Comparison of ENCODE assay signal across 8 cellular contexts in genomic region chr9:107282268-107282667, GRCh38. TPM values are rescaled to one million over a fixed set of nuclear protein-coding genes. Genes with fewer than 3 reads are reported as not detected.
DNase-seq lines count a peak whose midpoint lies in the region; ATAC-seq, FAIRE-seq and TF ChIP-seq lines count a peak whose summit lies in the region.

No MANE protein-coding gene starts in this region.

- CTCF ChIA-PET in CD8-positive, alpha-beta memory T cell (lab: Charles Lee) = interaction anchor here (2.2 to 3.0 kb wide), 3 partner anchors 11 to 59 kb away, joined by 6 to 13 read pairs (median 6); no protein-coding TSS in a partner anchor
- CTCF ChIA-PET in WTC11 (lab: Charles Lee) = no interaction called here

- H3K4me3 Mint-ChIP-seq in CD8-positive, alpha-beta memory T cell = peak overlapping the region; percentile 87 to 97 (median 93)
- H3K4me3 Mint-ChIP-seq in WTC11 = peak overlapping the region; percentile 81
- peak overlapping the region; percentile 88 for H3K4me3 Mint-ChIP-seq in glutamatergic neuron (ENCODE audit: unreplicated experiment)
- H3K4me3 Mint-ChIP-seq in stimulated activated effector memory CD8-positive, alpha-beta T cell treated with anti-CD3 and anti-CD28 coated beads, Interleukin-12 subunit alpha, Interleukin-12 subunit beta, amount 100 ng/mL, for 72 hours = peak overlapping the region; percentile 86

- DNase-seq in CD8-positive, alpha-beta memory T cell = peak in 1 of 5 donors; percentile 7
- no peak for DNase-seq in WTC11 (ENCODE audit: low spot score)
- no peak for DNase-seq in glutamatergic neuron
- no peak for DNase-seq in stimulated activated effector memory CD8-positive, alpha-beta T cell treated with anti-CD3 and anti-CD28 coated beads, Interleukin-12 subunit alpha, Interleukin-12 subunit beta, amount 100 ng/mL, for 72 hours (ENCODE audit: low spot score in 2 of 2)
- no peak for DNase-seq in activated effector memory CD4-positive, alpha-beta T cell treated with Interleukin-2 at 50 U/mL for 16 hours
- DNase-seq in D721Med (ENCODE audit: insufficient read length, low spot score) = no peak

- ATAC-seq in HG02588 (IDR thresholded peaks at IDR 0.05; ENCODE audit: unreplicated experiment) (peak; percentile 1), WTC11 (no peak), HG02884 (IDR thresholded peaks at IDR 0.05; ENCODE audit: unreplicated experiment) (no peak)
- ATAC-seq in stimulated activated effector memory CD8-positive, alpha-beta T cell treated with anti-CD3 and anti-CD28 coated beads, Interleukin-12 subunit alpha, Interleukin-12 subunit beta, amount 100 ng/mL, for 72 hours = no peak

- POLR2A ChIA-PET in CD8-positive, alpha-beta memory T cell (lab: Charles Lee) = interaction anchor here (1.1 kb wide), 1 partner anchor 52 kb away, joined by 3 read pairs; no protein-coding TSS in a partner anchor
- POLR2A ChIA-PET in WTC11 (lab: Charles Lee) = interaction anchor here (1.5 kb wide), 1 partner anchor 22 kb away, joined by 3 read pairs; no protein-coding TSS in a partner anchor

- H3K27me3 ChIP-seq in CD8-positive, alpha-beta memory T cell (ENCODE audit: insufficient read depth, low read length, poor library complexity, severe bottlenecking) = no peaks in the 10 kb centered on the region

- H3K27ac ChIP-seq in CD8-positive, alpha-beta memory T cell (ENCODE audit: low read depth, low read length) = peak overlapping the region; percentile 51

- TF ChIP-seq CTCF in WTC11 (IDR thresholded peaks at IDR 0.05) (no peak), glutamatergic neuron (IDR thresholded peaks at IDR 0.05; ENCODE audit: partially characterized antibody, unreplicated experiment) (no peak), D721Med (IDR thresholded peaks at IDR 0.05; ENCODE audit: insufficient read depth, missing control alignments) (no peak)

- no peaks in the 10 kb centered on the region for H3K9me3 Mint-ChIP-seq in CD8-positive, alpha-beta memory T cell
- H3K9me3 Mint-ChIP-seq in WTC11 (no peaks in the 10 kb centered on the region; the same call in 1 of the 2 replicates), glutamatergic neuron (ENCODE audit: unreplicated experiment) (peaks cover 15% of the 10 kb centered on the region)
- no peaks in the 10 kb centered on the region for H3K9me3 Mint-ChIP-seq in stimulated activated effector memory CD8-positive, alpha-beta T cell treated with anti-CD3 and anti-CD28 coated beads, Interleukin-12 subunit alpha, Interleukin-12 subunit beta, amount 100 ng/mL, for 72 hours

- H3K36me3 Mint-ChIP-seq in CD8-positive, alpha-beta memory T cell = peaks cover 0 to 16% (median 0%) of the 10 kb centered on the region in 3 donors
- peaks cover 3% of the 10 kb centered on the region; the same call in 1 of the 2 replicates for H3K36me3 Mint-ChIP-seq in WTC11
- H3K36me3 Mint-ChIP-seq in glutamatergic neuron (ENCODE audit: unreplicated experiment) = no peaks in the 10 kb centered on the region
- H3K36me3 Mint-ChIP-seq in stimulated activated effector memory CD8-positive, alpha-beta T cell treated with anti-CD3 and anti-CD28 coated beads, Interleukin-12 subunit alpha, Interleukin-12 subunit beta, amount 100 ng/mL, for 72 hours = peaks cover 22% of the 10 kb centered on the region

- H3K27ac Mint-ChIP-seq in CD8-positive, alpha-beta memory T cell = peak overlapping the region; percentile 76 to 97 (median 92)
- peak overlapping the region; percentile 91 for H3K27ac Mint-ChIP-seq in WTC11
- peak overlapping the region; percentile 82 for H3K27ac Mint-ChIP-seq in glutamatergic neuron (ENCODE audit: unreplicated experiment)
- peak overlapping the region; percentile 92 for H3K27ac Mint-ChIP-seq in stimulated activated effector memory CD8-positive, alpha-beta T cell treated with anti-CD3 and anti-CD28 coated beads, Interleukin-12 subunit alpha, Interleukin-12 subunit beta, amount 100 ng/mL, for 72 hours

- FAIRE-seq in D721Med (lab: Jason Lieb, UNC) = no peak

- H3K9me3 ChIP-seq in CD8-positive, alpha-beta memory T cell (ENCODE audit: low read length) = no peaks in the 10 kb centered on the region

- H3K4me1 ChIP-seq in CD8-positive, alpha-beta memory T cell (ENCODE audit: insufficient read depth, low read length) = peaks cover 29% of the 10 kb centered on the region

- peak overlapping the region; percentile 86 for H3K4me3 ChIP-seq in CD8-positive, alpha-beta memory T cell (ENCODE audit: low read length)

- no peaks in the 10 kb centered on the region for H3K36me3 ChIP-seq in CD8-positive, alpha-beta memory T cell (ENCODE audit: insufficient read depth, low read length)

- peaks cover 35 to 40% (median 40%) of the 10 kb centered on the region in 3 donors for H3K4me1 Mint-ChIP-seq in CD8-positive, alpha-beta memory T cell
- H3K4me1 Mint-ChIP-seq in WTC11 (peaks cover 45% of the 10 kb centered on the region), glutamatergic neuron (ENCODE audit: low read depth, unreplicated experiment) (peaks cover 12% of the 10 kb centered on the region)
- peaks cover 41% of the 10 kb centered on the region for H3K4me1 Mint-ChIP-seq in stimulated activated effector memory CD8-positive, alpha-beta T cell treated with anti-CD3 and anti-CD28 coated beads, Interleukin-12 subunit alpha, Interleukin-12 subunit beta, amount 100 ng/mL, for 72 hours

- peaks cover 0 to 6% of the 10 kb centered on the region in 2 donors for H3K27me3 Mint-ChIP-seq in CD8-positive, alpha-beta memory T cell
- H3K27me3 Mint-ChIP-seq in WTC11 (ENCODE audit: low read depth) (no peaks in the 10 kb centered on the region), glutamatergic neuron (ENCODE audit: unreplicated experiment) (peaks cover 15% of the 10 kb centered on the region)

TF ChIP-seq in WTC11, 78 proteins besides CTCF, POLR2A, EP300 and RAD21:
- no peak for TF ChIP-seq ZSCAN18 (CRISPR knock-in tag; IDR thresholded peaks at IDR 0.05)

RNA-seq across cellular contexts. Expression of gene RAD23B, which starts 0.8 kb away (rescaled TPM):
- total RNA-seq in CD8-positive, alpha-beta memory T cell = 100 to 1,000 TPM; 146 to 150 TPM
- polyA plus RNA-seq in CD8-positive, alpha-beta memory T cell = 12.1 TPM
- total RNA-seq in WTC11 (2021) (150 to 180 TPM (median 160 TPM) in 3 replicates), glutamatergic neuron (ENCODE audit: unreplicated experiment) (145 TPM)
